In genomic region chr3:152942366-152942765, GRCh38 we compare ENCODE assay signal across 1 cellular context.
TF ChIP-seq lines count a peak whose summit lies in the region.

No MANE protein-coding gene starts in this region.

TF ChIP-seq in H1, 55 proteins besides CTCF, POLR2A, EP300 and RAD21:
- TF ChIP-seq SIX5 (IDR thresholded peaks at IDR 0.05; ENCODE audit: low read depth, low read length) (no peak), SIN3A (conservative IDR thresholded peaks at IDR 0.05 in 1 of 2, IDR thresholded peaks at IDR 0.05 in 1 of 2; ENCODE audit: low read depth in 1 of 2, low read length in 2 of 2) (no peak), RBBP5 (IDR thresholded peaks at IDR 0.05; ENCODE audit: borderline replicate concordance, low read depth, low read length) (no peak), TCF12 (IDR thresholded peaks at IDR 0.05; ENCODE audit: low read depth, low read length) (no peak), NRF1 (IDR thresholded peaks at IDR 0.05; ENCODE audit: low read depth, low read length) (no peak), ASH2L (IDR thresholded peaks at IDR 0.05; ENCODE audit: low read length) (no peak), BRCA1 (IDR thresholded peaks at IDR 0.05; ENCODE audit: low read depth, low read length) (no peak), E2F6 (IDR thresholded peaks at IDR 0.05) (no peak), SP4 (IDR thresholded peaks at IDR 0.05; ENCODE audit: low read length) (no peak), CHD2 (IDR thresholded peaks at IDR 0.05; ENCODE audit: low read length) (no peak), SUZ12 (IDR thresholded peaks at IDR 0.05; ENCODE audit: low read length) (no peak), CREB1 (IDR thresholded peaks at IDR 0.05) (no peak), RXRA (IDR thresholded peaks at IDR 0.05; ENCODE audit: insufficient read depth, low read depth, low read length) (no peak), TAF7 (optimal IDR thresholded peaks at IDR 0.05; ENCODE audit: borderline replicate concordance, low read depth, low read length) (no peak), RNF2 (IDR thresholded peaks at IDR 0.05; ENCODE audit: borderline replicate concordance, low read depth, low read length, missing control alignments, poor library complexity, severe bottlenecking) (no peak), SAP30 (IDR thresholded peaks at IDR 0.05; ENCODE audit: insufficient read depth, insufficient replicate concordance, low read length) (no peak), ATF3 (IDR thresholded peaks at IDR 0.05; ENCODE audit: insufficient read depth, low read depth, low read length) (no peak), HDAC2 (IDR thresholded peaks at IDR 0.05; ENCODE audit: borderline replicate concordance in 1 of 2, low read depth in 2 of 2, low read length in 2 of 2) (no peak), CHD7 (IDR thresholded peaks at IDR 0.05; ENCODE audit: insufficient replicate concordance, low read length) (no peak), SP1 (IDR thresholded peaks at IDR 0.05; ENCODE audit: low read depth, low read length) (no peak)
